27 cellular contexts compared by ENCODE assay signal in genomic region chr3:181066688-181067087, GRCh38.
"Had no signal": no experiment of that assay in that cellular context is flagged by ENCODE, and none has a peak within 500 bp of the region (broad histone marks: within the 10 kb centered on the region; RNA-seq: fewer than 3 reads in every experiment).

No MANE protein-coding gene starts in this region.

- ATAC-seq: natural killer cell; psoas muscle; right cardiac atrium; right lobe of liver; stimulated activated effector memory CD8-positive, alpha-beta T cell treated with anti-CD3 and anti-CD28 coated beads, Interleukin-12 subunit alpha, Interleukin-12 subunit beta, amount 100 ng/mL, for 72 hours; stimulated activated naive B cell treated with anti-CD40 and anti-IgM and Interleukin-4, amounts not matched to agents 10 μg/mL and 1 μg/mL and 100 μg/mL, for 72 hours had no signal

- H3K36me3 ChIP-seq: neutrophil, ovary, right lobe of liver, sigmoid colon, stomach, thoracic aorta, thyroid gland, tibial nerve, upper lobe of left lung, vagina had no signal

- H3K27ac ChIP-seq: neutrophil, ovary, parathyroid adenoma, psoas muscle, right lobe of liver, sigmoid colon, stomach, thoracic aorta, thyroid gland, tibial nerve, upper lobe of left lung, vagina had no signal

- H3K4me1 Mint-ChIP-seq: natural killer cell; stimulated activated effector memory CD8-positive, alpha-beta T cell treated with anti-CD3 and anti-CD28 coated beads, Interleukin-12 subunit alpha, Interleukin-12 subunit beta, amount 100 ng/mL, for 72 hours; stimulated activated naive B cell treated with anti-CD40 and anti-IgM and Interleukin-4, amounts not matched to agents 10 μg/mL and 1 μg/mL and 100 μg/mL, for 72 hours had no signal

- H3K27me3 Mint-ChIP-seq: progenitor cell of endocrine pancreas; stimulated activated naive B cell treated with anti-CD40 and anti-IgM and Interleukin-4, amounts not matched to agents 10 μg/mL and 1 μg/mL and 100 μg/mL, for 72 hours; stimulated activated naive CD8-positive, alpha-beta T cell treated with anti-CD3 and anti-CD28 coated beads, Interleukin-15, Interleukin-2, amounts not matched to agents 100 ng/mL and 50 ng/mL, for 24 hours had no signal

- H3K27ac Mint-ChIP-seq: natural killer cell; progenitor cell of endocrine pancreas; stimulated activated effector memory CD8-positive, alpha-beta T cell treated with anti-CD3 and anti-CD28 coated beads, Interleukin-12 subunit alpha, Interleukin-12 subunit beta, amount 100 ng/mL, for 72 hours; stimulated activated naive B cell treated with anti-CD40 and anti-IgM and Interleukin-4, amounts not matched to agents 10 μg/mL and 1 μg/mL and 100 μg/mL, for 72 hours; stimulated activated naive CD8-positive, alpha-beta T cell treated with anti-CD3 and anti-CD28 coated beads, Interleukin-15, Interleukin-2, amounts not matched to agents 100 ng/mL and 50 ng/mL, for 24 hours had no signal

- H3K79me2 ChIP-seq: parathyroid adenoma had no signal

- H3K4me1 ChIP-seq: parathyroid adenoma, psoas muscle, right lobe of liver, sigmoid colon, stomach, thyroid gland, tibial nerve, upper lobe of left lung, vagina had no signal

- H3K9ac ChIP-seq: parathyroid adenoma had no signal

- H3K4me3 ChIP-seq: ovary, psoas muscle, right lobe of liver, sigmoid colon, stomach, thoracic aorta, thyroid gland, tibial nerve, upper lobe of left lung, vagina had no signal

- H3K36me3 Mint-ChIP-seq: stimulated activated effector memory CD8-positive, alpha-beta T cell treated with anti-CD3 and anti-CD28 coated beads, Interleukin-12 subunit alpha, Interleukin-12 subunit beta, amount 100 ng/mL, for 72 hours; stimulated activated naive B cell treated with anti-CD40 and anti-IgM and Interleukin-4, amounts not matched to agents 10 μg/mL and 1 μg/mL and 100 μg/mL, for 72 hours had no signal

- H3K27me3 ChIP-seq: neutrophil, ovary, right lobe of liver, sigmoid colon, stomach, thyroid gland, tibial nerve, upper lobe of left lung, vagina had no signal

- H3K9me3 Mint-ChIP-seq: stimulated activated effector memory CD8-positive, alpha-beta T cell treated with anti-CD3 and anti-CD28 coated beads, Interleukin-12 subunit alpha, Interleukin-12 subunit beta, amount 100 ng/mL, for 72 hours; stimulated activated naive CD8-positive, alpha-beta T cell treated with anti-CD3 and anti-CD28 coated beads, Interleukin-15, Interleukin-2, amounts not matched to agents 100 ng/mL and 50 ng/mL, for 24 hours had no signal

- H3K4me3 Mint-ChIP-seq: natural killer cell; stimulated activated effector memory CD8-positive, alpha-beta T cell treated with anti-CD3 and anti-CD28 coated beads, Interleukin-12 subunit alpha, Interleukin-12 subunit beta, amount 100 ng/mL, for 72 hours; stimulated activated naive B cell treated with anti-CD40 and anti-IgM and Interleukin-4, amounts not matched to agents 10 μg/mL and 1 μg/mL and 100 μg/mL, for 72 hours; stimulated activated naive CD8-positive, alpha-beta T cell treated with anti-CD3 and anti-CD28 coated beads, Interleukin-15, Interleukin-2, amounts not matched to agents 100 ng/mL and 50 ng/mL, for 24 hours had no signal

- DNase-seq: natural killer cell; nucleus accumbens; ovary; posterior cingulate gyrus; psoas muscle; right cardiac atrium; right lobe of liver; sigmoid colon; small intestine; stimulated activated CD4-positive, alpha-beta T cell treated with anti-CD3 and anti-CD28 coated beads, Interleukin-15, amount 100 ng/mL, for 24 hours; stimulated activated CD4-positive, alpha-beta T cell treated with anti-CD3 and anti-CD28 coated beads, Interleukin-2, amount 100 ng/mL, for 24 hours; stimulated activated CD4-positive, alpha-beta T cell treated with anti-CD3 and anti-CD28 coated beads, Interleukin-2, amount 100 ng/mL, for 48 hours; stimulated activated CD4-positive, alpha-beta T cell treated with anti-CD3 and anti-CD28 coated beads, Interleukin-4, amount 100 ng/mL, for 24 hours; stimulated activated naive B cell treated with anti-CD40 and anti-IgM and Interleukin-4, amounts not matched to agents 10 μg/mL and 1 μg/mL and 100 μg/mL, for 72 hours; stimulated activated naive CD4-positive, alpha-beta T cell treated with Interleukin-2 at 50 U/mL for 16 hours; stomach; thyroid gland; trophoblast cell; upper lobe of left lung had no signal

- H3K9me3 ChIP-seq: neutrophil, ovary, psoas muscle, right lobe of liver, sigmoid colon, stomach, thoracic aorta, thyroid gland, vagina had no signal

- H2AFZ ChIP-seq: parathyroid adenoma had no signal
